Comparison of ENCODE assay signal across 6 cellular contexts in genomic region chr11:77193167-77193566, GRCh38.
"Had no signal": no experiment of that assay in that cellular context is flagged by ENCODE, and none has a peak within 500 bp of the region (broad histone marks: within the 10 kb centered on the region; RNA-seq: fewer than 3 reads in every experiment).

No MANE protein-coding gene starts in this region.

- H3K4me1 ChIP-seq: HAP-1 had no signal

- DNase-seq: H7, KG1 had no signal

- H3K36me3 ChIP-seq: HAP-1 had no signal

- H3K27ac ChIP-seq: HL-60 had no signal

- H2AFZ ChIP-seq: GM23338 had no signal

- H3K9me3 ChIP-seq: HAP-1 had no signal

- H3K4me2 ChIP-seq: GM23338 had no signal

- H3K4me3 ChIP-seq: GM23338, HAP-1 had no signal

- ATAC-seq: GM23338, HCT116 had no signal
